In the genomic region with DNA sequence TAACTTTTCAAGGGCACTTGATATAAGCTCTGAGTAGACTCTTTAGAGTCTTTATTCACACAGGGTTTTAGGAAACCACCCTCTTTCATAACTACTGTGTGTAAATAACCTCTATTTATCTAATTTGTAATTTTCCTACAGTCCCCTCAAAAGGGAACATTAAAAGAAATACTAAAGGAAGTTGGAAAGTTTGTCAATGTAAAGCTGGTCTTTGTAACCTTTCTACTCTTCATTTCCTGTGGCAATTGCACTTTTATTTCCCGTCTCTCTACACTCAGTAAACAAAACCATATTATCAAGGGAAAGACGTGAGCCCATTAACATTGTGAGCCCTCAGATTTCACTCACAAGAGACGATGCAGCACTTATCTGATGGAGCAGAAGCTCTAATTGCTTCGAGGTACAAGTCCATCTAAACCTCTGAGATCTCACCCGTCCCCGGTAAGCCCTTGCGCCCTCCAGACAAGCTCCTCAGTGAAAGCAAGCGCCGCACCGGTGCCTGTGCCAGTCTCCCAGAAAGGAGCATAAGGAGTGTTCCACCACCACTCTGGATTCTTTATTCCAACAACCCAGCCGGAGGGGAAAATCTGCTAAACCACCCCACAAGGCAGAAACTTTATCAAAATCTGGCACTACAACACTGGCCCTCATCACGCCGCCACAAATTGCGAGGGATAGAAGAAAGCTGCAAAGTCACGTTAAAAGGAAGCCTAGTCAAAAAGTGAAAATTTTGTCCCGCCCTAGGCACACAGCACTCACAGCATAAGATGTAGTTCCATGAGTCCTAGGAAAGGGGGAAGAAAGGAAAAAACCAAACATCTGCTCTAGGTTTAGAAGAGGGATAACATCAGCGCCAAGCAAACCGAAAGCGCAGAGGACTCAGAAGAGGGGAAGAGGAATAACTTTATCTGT, we compare ENCODE assay signal across 8 cellular contexts. TPM values are rescaled to one million over a fixed set of nuclear protein-coding genes. Genes with fewer than 3 reads are reported as not detected.
DNase-seq lines count a peak whose midpoint lies in the region; ATAC-seq and TF ChIP-seq lines count a peak whose summit lies in the region.

No MANE protein-coding gene starts in this region.

- no peaks in the 10 kb centered on the region for H3K9me3 ChIP-seq in heart right ventricle
- no peaks in the 10 kb centered on the region for H3K9me3 ChIP-seq in SK-N-SH

- CTCF ChIA-PET in SK-N-SH (lab: Yijun Ruan, JAX), result interaction anchor here (0.9 to 2.4 kb wide), 7 partner anchors 12 to 451 kb away, joined by 3 to 13 read pairs (median 4); no protein-coding TSS in a partner anchor

- no peaks in the 10 kb centered on the region for H3K79me2 ChIP-seq in SK-N-SH (ENCODE audit: insufficient read depth)

- POLR2A ChIA-PET in SK-N-SH (lab: Yijun Ruan, JAX), result interaction anchor here (0.6 to 2.6 kb wide), 4 partner anchors 11 to 630 kb away, joined by 3 to 5 read pairs (median 4); no protein-coding TSS in a partner anchor

- H3K9me2 ChIP-seq in SK-N-SH, result no peaks in the 10 kb centered on the region

- intact Hi-C loops in heart right ventricle (cut with DNase I), result no loop called here
- intact Hi-C loops in cardiac septum (cut with DNase I), result loop anchor here (5.0 kb wide), 1 partner anchor 45 kb away; no protein-coding TSS in a partner anchor

- no peak for TF ChIP-seq EP300 in SK-N-SH (IDR thresholded peaks at IDR 0.05; ENCODE audit: borderline replicate concordance in 1 of 2, low read depth in 1 of 2, low read length in 1 of 2)

- no peaks in the 10 kb centered on the region for H3K36me3 ChIP-seq in heart right ventricle
- H3K36me3 ChIP-seq in SK-N-SH (replicated peaks in 1 of 2; ENCODE audit: control insufficient read depth in 1 of 2, insufficient read depth in 2 of 2, low read length in 1 of 2), result no peaks in the 10 kb centered on the region

- WGBS in heart right ventricle, 2 donors, result 3 to 5% methylated on average over 19 of the region's 19 CpGs
- WGBS in SK-N-SH (ENCODE audit: low lambda C conversion rate), result 24% methylated on average over 17 of the region's 19 CpGs

- H3K27ac ChIP-seq in heart right ventricle (peak overlapping the region in 1 of 10 donors; percentile 40), SK-N-SH (ENCODE audit: low read depth in 2 of 2, low read length in 1 of 2) (peak overlapping the region in 1 of 2 experiments; percentile 67; a peak in 1 of 4 replicates)

- peak in 1 of 8 donors; percentile 28 for ATAC-seq in heart right ventricle

- H3K9ac ChIP-seq in SK-N-SH, result peak overlapping the region; percentile 39; the same call in 1 of the 2 replicates

- TF ChIP-seq RAD21 in SK-N-SH (IDR thresholded peaks at IDR 0.05; ENCODE audit: low read length), result no peak

- H3K27me3 ChIP-seq in heart right ventricle (peaks cover 37 to 100% (median 100%) of the 10 kb centered on the region in 7 donors), SK-N-SH (ENCODE audit: insufficient read depth) (peaks cover 9% of the 10 kb centered on the region; the same call in 1 of the 2 replicates)

- TF ChIP-seq CTCF in heart right ventricle (IDR thresholded peaks at IDR 0.05) (no peak), SK-N-SH (IDR thresholded peaks at IDR 0.05) (no peak), foreskin fibroblast (IDR thresholded peaks at IDR 0.05; ENCODE audit: low read depth, low read length) (no peak)

- peak overlapping the region; percentile 89 for H2AFZ ChIP-seq in SK-N-SH (ENCODE audit: low read depth)

- peaks cover 9 to 33% (median 27%) of the 10 kb centered on the region in 9 donors for H3K4me1 ChIP-seq in heart right ventricle
- peaks cover 0 to 10% of the 10 kb centered on the region in 2 experiments; a peak in 1 of 4 replicates for H3K4me1 ChIP-seq in SK-N-SH (ENCODE audit: control insufficient read depth in 1 of 2, insufficient read depth in 2 of 2, low read depth in 1 of 2, low read length in 1 of 2)

- H3F3A ChIP-seq in SK-N-SH (replicated peaks; ENCODE audit: insufficient read depth), result no peaks in the 10 kb centered on the region

- H3K4me2 ChIP-seq in SK-N-SH, result peak overlapping the region; percentile 91

- H3K4me3 ChIP-seq in heart right ventricle (peak overlapping the region; percentile 37 to 65 (median 55)), SK-N-SH (ENCODE audit: low read depth in 2 of 2, low read length in 1 of 2) (peak overlapping the region; percentile 73 to 76), foreskin fibroblast (ENCODE audit: low read depth in 1 of 2, low read length in 2 of 2) (peak overlapping the region; percentile 47 to 57)

- DNase-seq in heart right ventricle (no peak), cardiac septum (ENCODE audit: low spot score) (no peak), SK-N-SH (peak; percentile 68), foreskin fibroblast (peak in 1 of 2 donors; percentile 30), retina (peak; percentile 68), activated gamma-delta T cell (lab: John Stamatoyannopoulos, UW) (no peak), occipital lobe (lab: John Stamatoyannopoulos, UW) (no peak), putamen (ENCODE audit: low spot score) (no peak)

- H4K20me1 ChIP-seq in SK-N-SH (ENCODE audit: insufficient read depth), result no peaks in the 10 kb centered on the region

TF ChIP-seq in SK-N-SH, 30 proteins besides CTCF, POLR2A, EP300 and RAD21 (continues in another document):
- TF ChIP-seq TEAD4 (IDR thresholded peaks at IDR 0.05; ENCODE audit: borderline replicate concordance, insufficient read depth), result no peak
- 0 out of 2 replicates have a peak, but pooled peaks have one; percentile 20 for TF ChIP-seq GATA2 (CRISPR knock-in tag; IDR thresholded peaks at IDR 0.05)
- 0 out of 2 replicates have a peak, but pooled peaks have one; percentile 10 for TF ChIP-seq MXI1 (IDR thresholded peaks at IDR 0.05; ENCODE audit: low read depth, low read length)
- TF ChIP-seq, protein P1, sequence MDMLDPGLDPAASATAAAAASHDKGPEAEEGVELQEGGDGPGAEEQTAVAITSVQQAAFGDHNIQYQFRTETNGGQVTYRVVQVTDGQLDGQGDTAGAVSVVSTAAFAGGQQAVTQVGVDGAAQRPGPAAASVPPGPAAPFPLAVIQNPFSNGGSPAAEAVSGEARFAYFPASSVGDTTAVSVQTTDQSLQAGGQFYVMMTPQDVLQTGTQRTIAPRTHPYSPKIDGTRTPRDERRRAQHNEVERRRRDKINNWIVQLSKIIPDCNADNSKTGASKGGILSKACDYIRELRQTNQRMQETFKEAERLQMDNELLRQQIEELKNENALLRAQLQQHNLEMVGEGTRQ (IDR thresholded peaks at IDR 0.05; ENCODE audit: borderline replicate concordance, low read depth, low read length), result no peak
- TF ChIP-seq, protein P2, sequence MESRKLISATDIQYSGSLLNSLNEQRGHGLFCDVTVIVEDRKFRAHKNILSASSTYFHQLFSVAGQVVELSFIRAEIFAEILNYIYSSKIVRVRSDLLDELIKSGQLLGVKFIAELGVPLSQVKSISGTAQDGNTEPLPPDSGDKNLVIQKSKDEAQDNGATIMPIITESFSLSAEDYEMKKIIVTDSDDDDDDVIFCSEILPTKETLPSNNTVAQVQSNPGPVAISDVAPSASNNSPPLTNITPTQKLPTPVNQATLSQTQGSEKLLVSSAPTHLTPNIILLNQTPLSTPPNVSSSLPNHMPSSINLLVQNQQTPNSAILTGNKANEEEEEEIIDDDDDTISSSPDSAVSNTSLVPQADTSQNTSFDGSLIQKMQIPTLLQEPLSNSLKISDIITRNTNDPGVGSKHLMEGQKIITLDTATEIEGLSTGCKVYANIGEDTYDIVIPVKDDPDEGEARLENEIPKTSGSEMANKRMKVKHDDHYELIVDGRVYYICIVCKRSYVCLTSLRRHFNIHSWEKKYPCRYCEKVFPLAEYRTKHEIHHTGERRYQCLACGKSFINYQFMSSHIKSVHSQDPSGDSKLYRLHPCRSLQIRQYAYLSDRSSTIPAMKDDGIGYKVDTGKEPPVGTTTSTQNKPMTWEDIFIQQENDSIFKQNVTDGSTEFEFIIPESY (IDR thresholded peaks at IDR 0.05; ENCODE audit: borderline replicate concordance, low read depth), result no peak
- TF ChIP-seq, protein P3, sequence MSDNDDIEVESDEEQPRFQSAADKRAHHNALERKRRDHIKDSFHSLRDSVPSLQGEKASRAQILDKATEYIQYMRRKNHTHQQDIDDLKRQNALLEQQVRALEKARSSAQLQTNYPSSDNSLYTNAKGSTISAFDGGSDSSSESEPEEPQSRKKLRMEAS (IDR thresholded peaks at IDR 0.05; ENCODE audit: low read depth), result no peak; the same call in 1 of the 2 replicates
- TF ChIP-seq FOXM1 (IDR thresholded peaks at IDR 0.05; ENCODE audit: low read depth), result no peak
- no peak for TF ChIP-seq POLR2AphosphoS5 (IDR thresholded peaks at IDR 0.05; ENCODE audit: low read depth, low read length)

RNA-seq across cellular contexts. Expression of a gene that starts 0.9 kb away (rescaled TPM):
- total RNA-seq in heart right ventricle (under 1 TPM in 2 of 10 donors, not detected in 8; 0.19 to 0.23 TPM), cardiac septum (0.59 TPM), occipital lobe (not detected)
- polyA plus RNA-seq in heart right ventricle (under 1 TPM; 0.03 to 0.15 TPM), SK-N-SH (2012; rRNA removed) (not detected in 2 replicates)
- polyA plus RNA-seq in SK-N-SH (2012; cell fraction: cytosol; rRNA removed), result 0.03 TPM in 1 of 2 replicates, not detected in the other
- 0.02 and 0.12 TPM in 2 replicates for polyA plus RNA-seq in SK-N-SH (2012; cell fraction: nucleus; rRNA removed)

RNA-seq across cellular contexts. Expression of a gene that starts 30.5 kb away (rescaled TPM):
- 1 to 10 TPM in 1 of 10 donors, under 1 TPM in 4, not detected in 5; 0.17 to 1.1 (median 0.28) TPM for total RNA-seq in heart right ventricle
- polyA plus RNA-seq in heart right ventricle, result under 1 TPM; 0.10 to 0.15 TPM
- total RNA-seq in cardiac septum, result 1.0 TPM
- 0.80 and 0.81 TPM in 2 replicates for polyA plus RNA-seq in SK-N-SH (2012; rRNA removed)
- 0.62 and 0.88 TPM in 2 replicates for polyA plus RNA-seq in SK-N-SH (2012; cell fraction: cytosol; rRNA removed)
- 1.4 and 3.9 TPM in 2 replicates for polyA plus RNA-seq in SK-N-SH (2012; cell fraction: nucleus; rRNA removed)
- total RNA-seq in occipital lobe, result not detected

RNA-seq across cellular contexts. Expression of a gene that starts 36.2 kb away (rescaled TPM):
- total RNA-seq in heart right ventricle, result under 1 TPM in 8 of 10 donors, not detected in 2; 0.21 to 0.69 (median 0.40) TPM
- polyA plus RNA-seq in heart right ventricle, result 1 to 10 TPM in 1 of 2 donors, under 1 TPM in 1; 0.13 to 1.6 TPM
- 0.70 TPM for total RNA-seq in cardiac septum
- polyA plus RNA-seq in SK-N-SH (2012; rRNA removed), result 1.0 and 1.6 TPM in 2 replicates
- polyA plus RNA-seq in SK-N-SH (2012; cell fraction: cytosol; rRNA removed), result 0.24 and 0.43 TPM in 2 replicates
- 11.1 and 13.3 TPM in 2 replicates for polyA plus RNA-seq in SK-N-SH (2012; cell fraction: nucleus; rRNA removed)
- total RNA-seq in occipital lobe, result not detected

RNA-seq across cellular contexts. Expression of a gene that starts 58.1 kb away (rescaled TPM):
- total RNA-seq in heart right ventricle (1 to 10 TPM in 1 of 10 donors, under 1 TPM in 7, not detected in 2; 0.26 to 1.5 (median 0.42) TPM), cardiac septum (1.1 TPM), occipital lobe (not detected)
- polyA plus RNA-seq in heart right ventricle (under 1 TPM; 0.35 to 0.59 TPM), SK-N-SH (2012; rRNA removed) (6.4 and 8.2 TPM in 2 replicates)
- polyA plus RNA-seq in SK-N-SH (2012; cell fraction: cytosol; rRNA removed), result 9.8 and 10.2 TPM in 2 replicates
- polyA plus RNA-seq in SK-N-SH (2012; cell fraction: nucleus; rRNA removed), result 3.2 and 5.0 TPM in 2 replicates

Comparison
In these comparisons a context has a peak if more than half of its experiments do, and no peak if none do; other contexts are left out.
1. DNase-seq: peak in SK-N-SH (single experiment) and retina (single experiment); none in heart right ventricle (0 of 2), cardiac septum (single experiment), activated gamma-delta T cell (single experiment), occipital lobe (single experiment) and putamen (single experiment).
2. Peak in every context shown above with its lines, with median percentiles within 50 percentile points of each other: H3K4me3 ChIP-seq.